ENCODE assay signal across 8 cellular contexts in the genomic region with DNA sequence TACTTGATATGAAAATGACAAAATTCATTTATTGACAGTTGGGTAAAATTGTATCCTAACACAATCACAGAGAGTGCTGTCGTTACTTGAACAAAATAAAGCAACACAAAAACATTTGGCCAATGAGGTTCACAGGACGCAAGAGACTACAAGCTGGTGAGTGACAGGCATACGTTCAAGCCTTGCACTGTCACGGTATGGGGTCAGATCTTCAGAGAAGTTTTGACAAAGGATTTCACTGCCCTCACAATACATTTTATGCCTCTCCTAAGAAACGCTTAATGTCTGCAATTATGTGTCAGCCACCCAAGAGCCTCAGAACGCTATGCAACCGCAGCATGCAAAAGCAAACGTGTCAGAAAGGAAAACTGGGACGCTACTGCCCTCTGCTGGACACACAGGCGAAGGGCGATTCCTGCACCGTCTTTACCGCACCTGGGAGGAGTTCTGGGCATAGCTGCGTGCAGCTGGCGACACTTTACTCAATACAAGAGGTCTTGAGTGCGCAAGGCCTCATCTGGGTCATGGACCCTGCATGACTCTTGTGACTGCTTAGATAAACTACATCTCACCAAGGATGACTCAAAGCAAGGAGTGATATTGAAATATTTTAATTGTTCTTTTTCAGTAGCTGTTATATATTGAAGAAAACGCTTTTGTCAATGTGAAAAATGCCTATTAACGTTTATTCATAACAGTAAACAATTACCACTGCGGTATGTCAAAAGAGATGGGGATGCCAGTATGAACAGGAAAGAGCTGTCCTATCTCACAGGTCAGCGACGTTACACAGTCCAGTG.
DNase-seq lines count a peak whose midpoint lies in the region; ATAC-seq lines count a peak whose summit lies in the region.

No MANE protein-coding gene starts in this region.

- peak overlapping the region; percentile 5; the same call in 1 of the 2 replicates for H3K4me3 ChIP-seq in Jurkat, Clone E6-1 (ENCODE audit: low read length)

- ATAC-seq in GM21723 (IDR thresholded peaks at IDR 0.05; ENCODE audit: unreplicated experiment) = peak; percentile 96

- DNase-seq in GM04503 (ENCODE audit: low read depth) (peak; percentile 13), RKO (ENCODE audit: low spot score) (peak; percentile 69), globus pallidus (ENCODE audit: low spot score) (peak; percentile 70), pons (ENCODE audit: low spot score) (peak; percentile 81), cortex of kidney (lab: John Stamatoyannopoulos, UW) (no peak)
- peak; percentile 83 for DNase-seq in Jurkat, Clone E6-1 (ENCODE audit: low read depth, low spot score)
- peak; percentile 79 for DNase-seq in activated effector memory CD4-positive, alpha-beta T cell treated with anti-CD3 and anti-CD28 coated beads, Interleukin-2, amount 50 U/mL, for 16 hours
